ENCODE assay signal across 13 cellular contexts in genomic region chr6:88499845-88500699, GRCh38.
DNase-seq lines count a peak whose midpoint lies in the region; ATAC-seq and FAIRE-seq lines count a peak whose summit lies in the region.
"Had no signal": no experiment of that assay in that cellular context is flagged by ENCODE, and none has a peak within 500 bp of the region (broad histone marks: within the 10 kb centered on the region; RNA-seq: fewer than 3 reads in every experiment).

No MANE protein-coding gene starts in this region.

- peaks cover 0 to 7% (median 0%) of the 10 kb centered on the region in 3 donors for H3K27me3 Mint-ChIP-seq in naive B cell

- peak overlapping the region in 3 of 8 donors; percentile 21 to 35 (median 30) for H3K4me3 Mint-ChIP-seq in naive B cell
- H3K4me3 Mint-ChIP-seq: activated naive CD4-positive, alpha-beta T cell treated with anti-CD3 and anti-CD28 coated beads for 36 hours; CD8-positive, alpha-beta memory T cell had no signal

- peaks cover 11 to 65% (median 43%) of the 10 kb centered on the region in 7 donors for H3K9me3 Mint-ChIP-seq in naive B cell
- H3K9me3 Mint-ChIP-seq in activated naive CD4-positive, alpha-beta T cell treated with anti-CD3 and anti-CD28 coated beads, Interleukin-2, amount 50 U/mL, for 72 hours = peaks cover 0 to 4% of the 10 kb centered on the region in 2 donors

- H3K4me1 Mint-ChIP-seq in naive B cell = peaks cover 19 to 24% (median 21%) of the 10 kb centered on the region in 3 donors
- H3K4me1 Mint-ChIP-seq: CD8-positive, alpha-beta memory T cell had no signal

- FAIRE-seq in GM19239 (lab: Jason Lieb, UNC) = peak; percentile 51
- FAIRE-seq: endothelial cell of umbilical vein had no signal

- ATAC-seq in HG02623 (IDR thresholded peaks at IDR 0.05; ENCODE audit: unreplicated experiment) = peak; percentile 62
- peak; percentile 69 for ATAC-seq in HG03432 (IDR thresholded peaks at IDR 0.05; ENCODE audit: unreplicated experiment)
- ATAC-seq in naive B cell (ENCODE audit: low read depth in 2 of 2) = peak; percentile 47
- ATAC-seq in activated naive CD4-positive, alpha-beta T cell treated with anti-CD3 and anti-CD28 coated beads, Interleukin-2, amount 50 U/mL, for 72 hours = no peak
- ATAC-seq: heart left ventricle had no signal

- DNase-seq in GM19239 (ENCODE audit: insufficient read length, low spot score) = no peak
- DNase-seq in naive B cell = no peak
- no peak for DNase-seq in NCI-H345 treated with DMSO at 0.1 percent for 48 hours (lab: John Stamatoyannopoulos, UW; ENCODE audit: unreplicated experiment)
- DNase-seq in activated CD8-positive, alpha-beta memory T cell treated with anti-CD3 and anti-CD28 coated beads for 24 hours = no peak
- DNase-seq in CD1c-positive myeloid dendritic cell (ENCODE audit: extremely low spot score) = no peak
- no peak for DNase-seq in activated naive CD4-positive, alpha-beta T cell treated with anti-CD3 and anti-CD28 coated beads, Interleukin-2, amount 50 U/mL, for 72 hours (ENCODE audit: low spot score in 2 of 2)
- DNase-seq: activated naive CD4-positive, alpha-beta T cell treated with anti-CD3 and anti-CD28 coated beads for 36 hours; caudate nucleus; CD8-positive, alpha-beta memory T cell; heart left ventricle had no signal

- H3K36me3 Mint-ChIP-seq in naive B cell = peaks cover 8 to 11% of the 10 kb centered on the region in 2 donors
- no peaks in the 10 kb centered on the region for H3K36me3 Mint-ChIP-seq in activated naive CD4-positive, alpha-beta T cell treated with anti-CD3 and anti-CD28 coated beads, Interleukin-2, amount 50 U/mL, for 72 hours
- H3K36me3 Mint-ChIP-seq: CD8-positive, alpha-beta memory T cell had no signal

- peak overlapping the region in 2 of 6 donors; percentile 44 to 72 for H3K27ac Mint-ChIP-seq in naive B cell
- H3K27ac Mint-ChIP-seq in activated naive CD4-positive, alpha-beta T cell treated with anti-CD3 and anti-CD28 coated beads, Interleukin-2, amount 50 U/mL, for 72 hours = no peak overlapping the region
- H3K27ac Mint-ChIP-seq: activated naive CD4-positive, alpha-beta T cell treated with anti-CD3 and anti-CD28 coated beads for 36 hours; CD8-positive, alpha-beta memory T cell had no signal

Comparison
In these comparisons a context has a peak if more than half of its experiments do, and no peak if none do; other contexts are left out.
1. ATAC-seq: peak in HG02623 (single experiment), HG03432 (single experiment) and naive B cell (2 of 2); none in activated naive CD4-positive, alpha-beta T cell treated with anti-CD3 and anti-CD28 coated beads, Interleukin-2, amount 50 U/mL, for 72 hours (0 of 2).